12 cellular contexts compared by ENCODE assay signal in the genomic region with DNA sequence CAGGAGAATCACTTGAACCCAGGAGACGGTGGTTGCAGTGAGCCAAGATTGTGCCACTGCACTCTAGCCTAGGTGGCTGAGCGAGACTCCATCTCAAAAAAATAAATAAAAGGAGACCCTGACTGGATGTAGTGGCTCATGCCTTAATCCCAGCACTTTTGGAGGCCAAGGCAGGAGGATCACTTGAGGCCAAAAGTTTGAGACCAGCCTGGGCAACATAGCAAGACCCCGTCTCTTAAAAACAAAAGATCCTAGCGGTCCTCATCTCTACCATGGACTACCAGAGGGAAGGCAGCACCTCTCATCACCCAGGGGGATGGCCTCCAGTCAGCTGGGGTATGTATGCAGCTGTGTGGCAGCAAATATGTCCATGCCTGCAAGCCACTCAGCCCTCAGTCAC. TPM values are rescaled to one million over a fixed set of nuclear protein-coding genes. Genes with fewer than 3 reads are reported as not detected.
"Had no signal": no experiment of that assay in that cellular context is flagged by ENCODE, and none has a peak within 500 bp of the region (broad histone marks: within the 10 kb centered on the region; RNA-seq: fewer than 3 reads in every experiment).

No MANE protein-coding gene starts in this region.

RNA-seq across cellular contexts. Expression of a gene that starts 6.7 kb away (rescaled TPM):
- polyA plus RNA-seq: immature natural killer cell had no signal

RNA-seq across cellular contexts. Expression of a gene that starts 16.7 kb away (rescaled TPM):
- total RNA-seq: activated CD8-positive, alpha-beta memory T cell treated with anti-CD3 and anti-CD28 coated beads for 36 hours; activated naive CD8-positive, alpha-beta T cell treated with anti-CD3 and anti-CD28 coated beads for 36 hours; activated T-helper 2 cell treated with anti-CD3 and anti-CD28 coated beads, Interferon-gamma antibody, Interleukin-2, Interleukin-4, amounts not matched to agents 10 μg/mL and 5 μg/mL and 100 μg/mL, durations not matched to agents 14 hours and 24 hours and 36 hours; epithelial cell of proximal tubule; foreskin keratinocyte; hepatocyte; kidney epithelial cell; natural killer cell; right lobe of liver; T-helper 17 cell; thyroid gland had no signal
- polyA plus RNA-seq: hepatocyte, immature natural killer cell had no signal
